In genomic region chr9:109599131-109599530, GRCh38 we compare ENCODE assay signal across 17 cellular contexts.
A peak's percentile ranks its signal among the peaks of the same experiment; 100 is the strongest.
DNase-seq lines count a peak whose midpoint lies in the region; ATAC-seq and TF ChIP-seq lines count a peak whose summit lies in the region.
"Had no signal": no experiment of that assay in that cellular context is flagged by ENCODE, and none has a peak within 500 bp of the region (broad histone marks: within the 10 kb centered on the region; RNA-seq: fewer than 3 reads in every experiment).

No MANE protein-coding gene starts in this region.

- no peak overlapping the region for H2AFZ ChIP-seq in GM23248

- peaks cover 31% of the 10 kb centered on the region for H3K27me3 Mint-ChIP-seq in Calu3 (ENCODE audit: unreplicated experiment)

- no TSS peak for BruUV-seq in Calu3 (replicated peaks; lab: Mats Ljungman, UMichigan)

- no peak for ATAC-seq in psoas muscle
- ATAC-seq: HCT116 had no signal

- in situ Hi-C loops in GM23248 (cut with MboI) (loop anchor here (25.0 kb wide), 1 partner anchor 613 kb away; the partner anchor contains the start of gene C9orf152), ACHN (cut with HindIII; ENCODE audit: low pct_ligation_motif_present, low pct_unique_long_range_greater_than_20kb, low sequenced_read_pairs) (no loop called here)

- no peaks in the 10 kb centered on the region; the same call in 1 of the 2 replicates for H3K4me1 ChIP-seq in GM23248 (ENCODE audit: insufficient read depth)
- no peaks in the 10 kb centered on the region for H3K4me1 ChIP-seq in psoas muscle
- H3K4me1 ChIP-seq: BE2C; BLaER1 treated with 17β-estradiol and CSF1 and Interleukin-3, amounts not matched to agents 10 nM and 100 nM had no signal

- H3K4me1 Mint-ChIP-seq in Calu3 (ENCODE audit: low read depth, unreplicated experiment): no peaks in the 10 kb centered on the region
- H3K4me1 Mint-ChIP-seq: CD8-positive, alpha-beta memory T cell had no signal

- no peak overlapping the region for H3K27ac Mint-ChIP-seq in Calu3 (ENCODE audit: unreplicated experiment)
- H3K27ac Mint-ChIP-seq: CD14-positive monocyte; CD4-positive, alpha-beta T cell; CD8-positive, alpha-beta memory T cell had no signal

- H3K9me3 ChIP-seq in GM23248 (ENCODE audit: low read depth): no peaks in the 10 kb centered on the region
- H3K9me3 ChIP-seq in psoas muscle: no peaks in the 10 kb centered on the region
- H3K9me3 ChIP-seq: BE2C had no signal

- no peaks in the 10 kb centered on the region for H3K9me3 Mint-ChIP-seq in Calu3 (ENCODE audit: low read depth, unreplicated experiment)
- H3K9me3 Mint-ChIP-seq: CD4-positive, alpha-beta T cell had no signal

- no peaks in the 10 kb centered on the region for H3K9me2 ChIP-seq in GM23248 (ENCODE audit: insufficient read depth)

- H3K79me2 ChIP-seq in GM23248 (ENCODE audit: insufficient read depth): no peaks in the 10 kb centered on the region

- H3K4me2 ChIP-seq in GM23248 (ENCODE audit: unreplicated experiment): no peak overlapping the region
- H3K4me2 ChIP-seq: BLaER1 treated with 17β-estradiol and CSF1 and Interleukin-3, amounts not matched to agents 10 nM and 100 nM had no signal

- intact Hi-C loops in psoas muscle (cut with DNase I): no loop called here
- intact Hi-C loops in Calu3 (cut with micrococcal nuclease; ENCODE audit: unreplicated experiment): no loop called here

- no peak overlapping the region for H3K4me3 Mint-ChIP-seq in Calu3 (ENCODE audit: low read depth, unreplicated experiment)
- H3K4me3 Mint-ChIP-seq: CD14-positive monocyte; CD4-positive, alpha-beta T cell; CD8-positive, alpha-beta memory T cell had no signal

- TF ChIP-seq CTCF in fibroblast of mammary gland (conservative IDR thresholded peaks at IDR 0.05; ENCODE audit: control insufficient read depth, insufficient read depth, low read depth, low read length): no peak
- TF ChIP-seq CTCF in psoas muscle (IDR thresholded peaks at IDR 0.05): no peak
- TF ChIP-seq CTCF in Calu3 (IDR thresholded peaks at IDR 0.05; ENCODE audit: unreplicated experiment): no peak

- peak; percentile 52 for DNase-seq in GM23248
- peak; percentile 18 for DNase-seq in fibroblast of mammary gland (ENCODE audit: low read depth)
- DNase-seq in kidney tubule cell (ENCODE audit: low spot score): peak; percentile 51
- DNase-seq in psoas muscle: no peak
- no peak for DNase-seq in ACHN
- DNase-seq in Calu3: no peak
- DNase-seq: AML-193; BE2C; CD4-positive, alpha-beta T cell; CD8-positive, alpha-beta memory T cell; DMS153; DND-41; H7 had no signal

- no peaks in the 10 kb centered on the region for H4K20me1 ChIP-seq in GM23248 (ENCODE audit: insufficient read depth)
- H4K20me1 ChIP-seq: BLaER1 treated with 17β-estradiol and CSF1 and Interleukin-3, amounts not matched to agents 10 nM and 100 nM had no signal

- CTCF ChIA-PET in Calu3 (lab: Charles Lee): no interaction called here

- peaks cover 8% of the 10 kb centered on the region; the same call in 1 of the 2 replicates for H3F3A ChIP-seq in GM23248 (ENCODE audit: insufficient read depth)

- no peak overlapping the region for H3K4me3 ChIP-seq in GM23248
- no peak overlapping the region for H3K4me3 ChIP-seq in fibroblast of mammary gland (ENCODE audit: control insufficient read depth, low read depth, low read length)
- no peak overlapping the region for H3K4me3 ChIP-seq in psoas muscle
- H3K4me3 ChIP-seq: BLaER1 treated with 17β-estradiol and CSF1 and Interleukin-3, amounts not matched to agents 10 nM and 100 nM had no signal

- H3K9ac ChIP-seq in GM23248: no peak overlapping the region
- H3K9ac ChIP-seq: BLaER1 treated with 17β-estradiol and CSF1 and Interleukin-3, amounts not matched to agents 10 nM and 100 nM had no signal

- no peaks in the 10 kb centered on the region for H3K36me3 Mint-ChIP-seq in Calu3 (ENCODE audit: insufficient read depth, unreplicated experiment)
- H3K36me3 Mint-ChIP-seq: CD14-positive monocyte; CD8-positive, alpha-beta memory T cell had no signal

- H3K27ac ChIP-seq in GM23248 (no peak overlapping the region), psoas muscle (no peak overlapping the region)
- H3K27ac ChIP-seq: 22Rv1; BLaER1 treated with 17β-estradiol and CSF1 and Interleukin-3, amounts not matched to agents 10 nM and 100 nM had no signal

- H3K27me3 ChIP-seq in GM23248 (replicated peaks; ENCODE audit: insufficient read depth) (peaks cover 14% of the 10 kb centered on the region), psoas muscle (ENCODE audit: insufficient read depth in 3 of 3, low read length in 2 of 3) (no peaks in the 10 kb centered on the region)
- H3K27me3 ChIP-seq: BE2C; BLaER1 treated with 17β-estradiol and CSF1 and Interleukin-3, amounts not matched to agents 10 nM and 100 nM had no signal

- no peaks in the 10 kb centered on the region for H3K36me3 ChIP-seq in GM23248 (ENCODE audit: low read depth)
- H3K36me3 ChIP-seq in psoas muscle (ENCODE audit: insufficient read depth in 1 of 2, low read depth in 1 of 2): no peaks in the 10 kb centered on the region
- H3K36me3 ChIP-seq: BE2C; BLaER1 treated with 17β-estradiol and CSF1 and Interleukin-3, amounts not matched to agents 10 nM and 100 nM had no signal

- 89 to 93% methylated on average over 2 of the region's 2 CpGs for WGBS in GM23248 (ENCODE audit: low coverage in 1 of 2, low lambda C conversion rate in 2 of 2, missing lambda C conversion rate in 2 of 2), 2 experiments
- WGBS in psoas muscle, 3 donors: 100% methylated on average over 2 of the region's 2 CpGs

Comparison
In these comparisons a context has a peak if more than half of its experiments do, and no peak if none do; other contexts are left out.
1. DNase-seq: peak in GM23248 (single experiment), fibroblast of mammary gland (single experiment) and kidney tubule cell (single experiment); none in psoas muscle (0 of 2), ACHN (single experiment) and Calu3 (single experiment).